8 cellular contexts compared by ENCODE assay signal in the genomic region with DNA sequence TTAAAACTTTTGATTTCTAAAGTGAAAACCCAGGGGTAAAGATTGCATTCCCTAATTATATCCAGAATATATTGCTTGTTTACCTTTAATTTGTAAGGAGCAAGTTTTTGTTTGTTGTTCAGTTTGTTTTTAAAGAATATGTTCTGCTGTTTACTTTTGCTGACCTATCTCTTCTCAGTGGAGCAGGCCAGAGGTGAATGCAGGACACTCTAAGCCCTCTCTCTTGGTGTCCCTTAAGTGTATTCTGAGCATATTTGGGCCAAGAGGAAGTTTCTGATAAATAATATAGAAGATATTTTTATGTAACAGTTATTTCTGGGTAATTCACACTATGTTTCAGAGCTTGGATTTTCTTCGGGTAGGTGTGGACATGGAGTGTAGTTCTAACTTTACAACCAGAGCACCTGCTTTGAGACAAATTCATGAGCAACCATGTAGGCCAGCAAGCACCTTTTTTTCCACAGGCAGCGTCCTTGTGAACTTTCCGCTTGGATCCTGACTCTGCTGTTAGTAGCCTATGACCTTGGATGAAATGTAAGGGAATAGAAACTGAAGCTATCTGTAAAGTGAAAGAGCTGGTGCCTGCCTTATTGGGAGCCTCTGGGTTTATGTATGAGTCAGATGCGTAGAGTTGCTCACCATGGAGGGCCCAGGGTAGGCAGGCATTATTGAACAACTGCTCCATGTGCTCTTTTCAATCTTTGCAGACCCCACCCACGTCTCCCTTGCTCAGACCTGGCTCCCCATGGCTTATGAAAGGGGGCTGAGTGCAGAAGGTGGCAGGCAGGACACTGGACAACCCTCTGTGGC. TPM values are rescaled to one million over a fixed set of nuclear protein-coding genes. Genes with fewer than 3 reads are reported as not detected.
DNase-seq lines count a peak whose midpoint lies in the region; ATAC-seq and TF ChIP-seq lines count a peak whose summit lies in the region.

No MANE protein-coding gene starts in this region.

- DNase-seq in body of pancreas (peak in 3 of 4 donors; percentile 30 to 32 (median 31)), progenitor cell of endocrine pancreas (ENCODE audit: low spot score, unreplicated experiment) (no peak), AG20443 (ENCODE audit: low spot score) (no peak), HPDE6-E6E7 (ENCODE audit: extremely low spot score) (no peak), GDM1 (lab: John Stamatoyannopoulos, UW) (no peak)

- ATAC-seq in GM19455 (IDR thresholded peaks at IDR 0.05; ENCODE audit: unreplicated experiment) (peak; percentile 82), HG03565 (IDR thresholded peaks at IDR 0.05; ENCODE audit: unreplicated experiment) (peak; percentile 62), body of pancreas (peak; percentile 79)

- peak overlapping the region; percentile 3 for H3K27ac Mint-ChIP-seq in progenitor cell of endocrine pancreas

- H3K4me1 Mint-ChIP-seq in progenitor cell of endocrine pancreas (ENCODE audit: low read depth), result peaks cover 23% of the 10 kb centered on the region

- no peaks in the 10 kb centered on the region for H3K27me3 Mint-ChIP-seq in progenitor cell of endocrine pancreas

- no peak for TF ChIP-seq CTCF in body of pancreas (IDR thresholded peaks at IDR 0.05)
- no peak for TF ChIP-seq CTCF in progenitor cell of endocrine pancreas (IDR thresholded peaks at IDR 0.05; ENCODE audit: unreplicated experiment)

- H3K36me3 ChIP-seq in ACC112 (ENCODE audit: insufficient read depth, low read length), result peaks cover 10% of the 10 kb centered on the region; the same call in 1 of the 2 replicates
- no peaks in the 10 kb centered on the region for H3K36me3 ChIP-seq in body of pancreas (replicated peaks in 1 of 2; ENCODE audit: insufficient read depth in 1 of 2, low read depth in 2 of 2)

- no peak for TF ChIP-seq POLR2A in body of pancreas (IDR thresholded peaks at IDR 0.05)

- 34 to 56% methylated on average over 5 of the region's 5 CpGs for WGBS in body of pancreas, 2 donors

- intact Hi-C loops in body of pancreas (cut with DNase I), result no loop called here

- H3K27ac ChIP-seq in ACC112 (ENCODE audit: low read depth, low read length) (peak overlapping the region; percentile 25), body of pancreas (peak overlapping the region; percentile 36 to 73 (median 51))

- H3K36me3 Mint-ChIP-seq in progenitor cell of endocrine pancreas (ENCODE audit: insufficient read depth), result peaks cover 3% of the 10 kb centered on the region

- no peak overlapping the region for H2AFZ ChIP-seq in ACC112 (ENCODE audit: low read length, unreplicated experiment)

- no peaks in the 10 kb centered on the region for H3K9me3 ChIP-seq in body of pancreas

- peaks cover 75% of the 10 kb centered on the region for H3K79me2 ChIP-seq in ACC112 (ENCODE audit: control insufficient read depth, insufficient read depth, low read length, unreplicated experiment)

- no peaks in the 10 kb centered on the region for H3K9me3 Mint-ChIP-seq in progenitor cell of endocrine pancreas (ENCODE audit: low read depth)

- no peak overlapping the region for H3K4me3 Mint-ChIP-seq in progenitor cell of endocrine pancreas (ENCODE audit: low read depth)

- H3K4me3 ChIP-seq in ACC112 (ENCODE audit: low read depth, low read length), result no peak overlapping the region
- no peak overlapping the region for H3K4me3 ChIP-seq in body of pancreas

- H3K4me1 ChIP-seq in ACC112 (ENCODE audit: control insufficient read depth, insufficient read depth, low read length, unreplicated experiment) (peaks cover 32% of the 10 kb centered on the region), body of pancreas (peaks cover 40% of the 10 kb centered on the region)

- no peaks in the 10 kb centered on the region for H3K27me3 ChIP-seq in ACC112 (ENCODE audit: insufficient read depth, low read length)
- H3K27me3 ChIP-seq in body of pancreas, result no peaks in the 10 kb centered on the region

RNA-seq across cellular contexts. Expression of gene OGDH, which starts 16.1 kb away (rescaled TPM):
- total RNA-seq in body of pancreas (10 to 100 TPM; 36.1 to 46.1 TPM), progenitor cell of endocrine pancreas (93.5 and 105 TPM in 2 replicates)

RNA-seq across cellular contexts. Expression of gene TMED4, which starts 40.5 kb away (rescaled TPM):
- total RNA-seq in body of pancreas, result 10 to 100 TPM; 52.4 to 65.6 TPM
- 117 and 119 TPM in 2 replicates for total RNA-seq in progenitor cell of endocrine pancreas

RNA-seq across cellular contexts. Expression of gene DDX56, which starts 48.8 kb away (rescaled TPM):
- total RNA-seq in body of pancreas (10 to 100 TPM; 32.2 to 54.1 TPM), progenitor cell of endocrine pancreas (111 and 120 TPM in 2 replicates)

Comparison
In these comparisons a context has a peak if more than half of its experiments do, and no peak if none do; other contexts are left out.
1. DNase-seq: peak in body of pancreas (3 of 4); none in progenitor cell of endocrine pancreas (single experiment), AG20443 (single experiment), HPDE6-E6E7 (single experiment) and GDM1 (single experiment).
2. Peak in every context shown above with its lines, with median percentiles within 50 percentile points of each other: ATAC-seq.